In the genomic region with DNA sequence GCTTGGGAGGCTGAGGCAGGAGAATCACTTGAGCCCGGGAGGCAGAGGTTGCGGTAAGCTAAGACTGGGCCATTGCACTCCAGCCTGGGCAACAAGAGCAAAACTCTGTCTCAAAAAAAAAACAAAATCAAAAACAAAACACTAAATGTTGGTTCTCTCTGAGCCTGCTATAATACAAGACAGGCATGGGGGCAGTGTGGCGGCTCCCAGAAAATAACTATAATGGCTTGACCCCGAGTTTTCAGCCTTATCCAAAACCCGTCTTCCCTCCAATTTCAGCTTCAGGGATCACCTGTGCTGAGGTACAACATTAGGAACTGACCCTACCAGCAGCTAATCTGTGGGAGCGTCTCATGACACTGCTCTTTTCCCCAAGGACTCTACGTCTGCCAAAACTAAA, we compare ENCODE assay signal across 21 cellular contexts. TPM values are rescaled to one million over a fixed set of nuclear protein-coding genes. Genes with fewer than 3 reads are reported as not detected.
DNase-seq lines count a peak whose midpoint lies in the region; ATAC-seq and TF ChIP-seq lines count a peak whose summit lies in the region.
"Had no signal": no experiment of that assay in that cellular context is flagged by ENCODE, and none has a peak within 500 bp of the region (broad histone marks: within the 10 kb centered on the region; RNA-seq: fewer than 3 reads in every experiment).

No MANE protein-coding gene starts in this region.

- TF ChIP-seq CTCF in SU-DHL-6 (IDR thresholded peaks at IDR 0.05; ENCODE audit: insufficient read depth, low read length, poor library complexity, severe bottlenecking) (no peak), left lung (IDR thresholded peaks at IDR 0.05) (no peak), smooth muscle cell (IDR thresholded peaks at IDR 0.05; ENCODE audit: borderline replicate concordance, insufficient read depth, poor library complexity, severe bottlenecking) (no peak), GM13977 (IDR thresholded peaks at IDR 0.05; ENCODE audit: extremely low read depth, insufficient read depth, missing control alignments) (no peak)

- peaks cover 50 to 99% (median 77%) of the 10 kb centered on the region in 10 experiments for H3K4me1 ChIP-seq in BLaER1 treated with 17β-estradiol and CSF1 and Interleukin-3, amounts not matched to agents 10 nM and 100 nM
- peaks cover 7 to 50% of the 10 kb centered on the region in 2 donors for H3K4me1 ChIP-seq in left lung
- peaks cover 13% of the 10 kb centered on the region for H3K4me1 ChIP-seq in smooth muscle cell (ENCODE audit: low read depth)
- H3K4me1 ChIP-seq: foreskin keratinocyte had no signal

- intact Hi-C loops in left lung (cut with DNase I): no loop called here

- peaks cover 0 to 15% (median 0%) of the 10 kb centered on the region in 11 experiments; a peak in 4 of 22 replicates for H4K20me1 ChIP-seq in BLaER1 treated with 17β-estradiol and CSF1 and Interleukin-3, amounts not matched to agents 10 nM and 100 nM
- H4K20me1 ChIP-seq in SU-DHL-6 (ENCODE audit: low read depth, low read length) (no peaks in the 10 kb centered on the region), smooth muscle cell (ENCODE audit: low read depth) (no peaks in the 10 kb centered on the region)

- H3K4me3 ChIP-seq in BLaER1 treated with 17β-estradiol and CSF1 and Interleukin-3, amounts not matched to agents 10 nM and 100 nM: peak overlapping the region in 7 of 10 experiments; percentile 21 to 69 (median 58); a peak in 12 of 20 replicates
- peak overlapping the region; percentile 43 for H3K4me3 ChIP-seq in SU-DHL-6 (ENCODE audit: insufficient read depth, low read length, poor library complexity, severe bottlenecking)
- peak overlapping the region in 1 of 2 donors; percentile 48 for H3K4me3 ChIP-seq in left lung
- peak overlapping the region; percentile 33 for H3K4me3 ChIP-seq in smooth muscle cell
- H3K4me3 ChIP-seq: HAP-1 had no signal

- H3K9me3 ChIP-seq in BLaER1 treated with 17β-estradiol and CSF1 and Interleukin-3, amounts not matched to agents 10 nM and 100 nM (replicated peaks in 1 of 11): no peaks in the 10 kb centered on the region
- H3K9me3 ChIP-seq in SU-DHL-6 (ENCODE audit: insufficient read depth, low read length): no peaks in the 10 kb centered on the region
- H3K9me3 ChIP-seq in left lung: no peaks in the 10 kb centered on the region
- H3K9me3 ChIP-seq in smooth muscle cell (replicated peaks; ENCODE audit: low read depth): no peaks in the 10 kb centered on the region
- H3K9me3 ChIP-seq: HAP-1 had no signal

- no peak for ATAC-seq in left lung
- no peak for ATAC-seq in GM18868 (IDR thresholded peaks at IDR 0.05; ENCODE audit: unreplicated experiment)
- ATAC-seq: activated CD8-positive, alpha-beta T cell treated with anti-CD3 and anti-CD28 coated beads, Interleukin-2, amount 10 ng/mL, durations not matched to agents 7 days and 5 days; activated naive CD4-positive, alpha-beta T cell treated with anti-CD3 and anti-CD28 coated beads, Interleukin-2, amount 50 U/mL, for 72 hours; CD8-positive, alpha-beta T cell; foreskin keratinocyte; T-helper 17 cell had no signal

- H3K27me3 ChIP-seq in BLaER1 treated with 17β-estradiol and CSF1 and Interleukin-3, amounts not matched to agents 10 nM and 100 nM: no peaks in the 10 kb centered on the region; a peak in 1 of 22 replicates
- no peaks in the 10 kb centered on the region for H3K27me3 ChIP-seq in SU-DHL-6 (ENCODE audit: low read length)
- no peaks in the 10 kb centered on the region for H3K27me3 ChIP-seq in left lung
- no peaks in the 10 kb centered on the region for H3K27me3 ChIP-seq in smooth muscle cell (ENCODE audit: low read depth)
- H3K27me3 ChIP-seq: foreskin keratinocyte had no signal

- in situ Hi-C loops in GM13977 (cut with MboI; ENCODE audit: low pct_unique_long_range_greater_than_20kb, low sequenced_read_pairs, unreplicated experiment): no loop called here

- WGBS in smooth muscle cell (ENCODE audit: low lambda C conversion rate): 83% methylated on average over 7 of the region's 7 CpGs

- peak overlapping the region; percentile 59 to 98 (median 89) for H3K4me2 ChIP-seq in BLaER1 treated with 17β-estradiol and CSF1 and Interleukin-3, amounts not matched to agents 10 nM and 100 nM
- peak overlapping the region; percentile 70 for H3K4me2 ChIP-seq in SU-DHL-6 (ENCODE audit: low read depth, low read length, poor library complexity, severe bottlenecking)
- peak overlapping the region; percentile 70 for H3K4me2 ChIP-seq in smooth muscle cell

- H2AFZ ChIP-seq in SU-DHL-6 (ENCODE audit: low read depth, low read length, severe bottlenecking): no peak overlapping the region
- H2AFZ ChIP-seq in smooth muscle cell (ENCODE audit: low read depth): no peak overlapping the region

- DNase-seq in left lung (no peak), smooth muscle cell (lab: John Stamatoyannopoulos, UW; ENCODE audit: unreplicated experiment) (no peak), GM13977 (ENCODE audit: low spot score) (no peak), NCI-H748 (lab: John Stamatoyannopoulos, UW; ENCODE audit: unreplicated experiment) (no peak)
- no peak for DNase-seq in stimulated activated naive CD4-positive, alpha-beta T cell (lab: John Stamatoyannopoulos, UW)
- DNase-seq: activated CD8-positive, alpha-beta T cell treated with anti-CD3 and anti-CD28 coated beads, Interleukin-2, amount 10 ng/mL, durations not matched to agents 7 days and 5 days; activated T-cell treated with anti-CD3 and anti-CD28 coated beads, Interleukin-2, amount 50 U/mL, for 48 hours; CD8-positive, alpha-beta T cell; foreskin keratinocyte; KBM-7; MV-4-11; NCI-H1930; OCI-M1; SIG-M5; stimulated activated CD4-positive, alpha-beta T cell treated with anti-CD3 and anti-CD28 coated beads, Interleukin-4, amount 100 ng/mL, for 24 hours; T-helper 17 cell had no signal

- peaks cover 16% of the 10 kb centered on the region for H3F3A ChIP-seq in SU-DHL-6 (ENCODE audit: insufficient read depth)
- peaks cover 7% of the 10 kb centered on the region for H3F3A ChIP-seq in smooth muscle cell (ENCODE audit: low read depth)

- no peaks in the 10 kb centered on the region for H3K9me2 ChIP-seq in SU-DHL-6 (replicated peaks; ENCODE audit: insufficient read depth, low read length)

- H3K27ac ChIP-seq in BLaER1 treated with 17β-estradiol and CSF1 and Interleukin-3, amounts not matched to agents 10 nM and 100 nM: peak overlapping the region in 10 of 11 experiments; percentile 67 to 89 (median 79); a peak in 18 of 22 replicates
- H3K27ac ChIP-seq in SU-DHL-6 (ENCODE audit: low read depth, low read length) (peak overlapping the region; percentile 68), left lung (peak overlapping the region; percentile 61 to 93), smooth muscle cell (ENCODE audit: low read depth) (no peak overlapping the region)
- H3K27ac ChIP-seq: foreskin keratinocyte had no signal

- peaks cover 6% of the 10 kb centered on the region; the same call in 1 of the 2 replicates for H3K79me2 ChIP-seq in SU-DHL-6 (ENCODE audit: insufficient read depth, low read length)
- no peaks in the 10 kb centered on the region for H3K79me2 ChIP-seq in smooth muscle cell (ENCODE audit: low read depth)

- H3K9ac ChIP-seq in BLaER1 treated with 17β-estradiol and CSF1 and Interleukin-3, amounts not matched to agents 10 nM and 100 nM: peak overlapping the region in 6 of 11 experiments; percentile 71 to 80 (median 77); a peak in 10 of 22 replicates
- peak overlapping the region; percentile 65 for H3K9ac ChIP-seq in SU-DHL-6 (ENCODE audit: low read length)
- no peak overlapping the region for H3K9ac ChIP-seq in smooth muscle cell (ENCODE audit: low read depth)

- peaks cover 0 to 26% (median 0%) of the 10 kb centered on the region in 11 experiments; a peak in 10 of 22 replicates for H3K36me3 ChIP-seq in BLaER1 treated with 17β-estradiol and CSF1 and Interleukin-3, amounts not matched to agents 10 nM and 100 nM
- H3K36me3 ChIP-seq in SU-DHL-6 (ENCODE audit: low read length) (no peaks in the 10 kb centered on the region), left lung (no peaks in the 10 kb centered on the region), smooth muscle cell (ENCODE audit: low read depth) (no peaks in the 10 kb centered on the region)
- H3K36me3 ChIP-seq: HAP-1 had no signal

RNA-seq across cellular contexts. Expression of a gene that starts 0.9 kb away (rescaled TPM):
- total RNA-seq in left lung (10 to 100 TPM; 41.2 to 67.6 TPM), smooth muscle cell (10.3 and 18.5 TPM in 2 replicates)
- polyA plus RNA-seq in smooth muscle cell: 10.0 and 14.1 TPM in 2 replicates

RNA-seq across cellular contexts. Expression of a gene that starts 15.3 kb away (rescaled TPM):
- total RNA-seq in left lung (10 to 100 TPM; 72.3 to 84.7 TPM), smooth muscle cell (85.8 and 220 TPM in 2 replicates)
- 274 and 296 TPM in 2 replicates for polyA plus RNA-seq in smooth muscle cell

RNA-seq across cellular contexts. Expression of a gene that starts 22.0 kb away (rescaled TPM):
- 100 to 1,000 TPM; 201 to 225 TPM for total RNA-seq in left lung
- 444 and 491 TPM in 2 replicates for total RNA-seq in smooth muscle cell
- 52.3 and 58.1 TPM in 2 replicates for polyA plus RNA-seq in smooth muscle cell

RNA-seq across cellular contexts. Expression of a gene that starts 47.9 kb away (rescaled TPM):
- total RNA-seq in left lung (10 to 100 TPM; 92.5 to 95.6 TPM), smooth muscle cell (88.8 and 93.8 TPM in 2 replicates)
- 55.9 and 69.3 TPM in 2 replicates for polyA plus RNA-seq in smooth muscle cell

RNA-seq across cellular contexts. Expression of a gene that starts 57.2 kb away (rescaled TPM):
- 100 to 1,000 TPM; 141 to 147 TPM for total RNA-seq in left lung
- 32.4 and 38.8 TPM in 2 replicates for total RNA-seq in smooth muscle cell
- polyA plus RNA-seq in smooth muscle cell: 81.2 and 87.1 TPM in 2 replicates
